Comparison of ENCODE assay signal across 21 cellular contexts in genomic region chr5:115457985-115458384, GRCh38.
DNase-seq lines count a peak whose midpoint lies in the region; ATAC-seq, FAIRE-seq and TF ChIP-seq lines count a peak whose summit lies in the region.
"Had no signal": no experiment of that assay in that cellular context is flagged by ENCODE, and none has a peak within 500 bp of the region (broad histone marks: within the 10 kb centered on the region; RNA-seq: fewer than 3 reads in every experiment).

No MANE protein-coding gene starts in this region.

- intact Hi-C loops in Calu3 (cut with micrococcal nuclease; ENCODE audit: unreplicated experiment) (no loop called here), right cardiac atrium (cut with DNase I) (no loop called here)

- H3K4me3 Mint-ChIP-seq in Calu3 (ENCODE audit: low read depth, unreplicated experiment) (no peak overlapping the region), progenitor cell of endocrine pancreas (ENCODE audit: low read depth) (no peak overlapping the region)

- no peaks in the 10 kb centered on the region for H3K4me1 Mint-ChIP-seq in Calu3 (ENCODE audit: low read depth, unreplicated experiment)
- peaks cover 1% of the 10 kb centered on the region for H3K4me1 Mint-ChIP-seq in progenitor cell of endocrine pancreas (ENCODE audit: low read depth)

- BruUV-seq in Calu3 (replicated peaks; lab: Mats Ljungman, UMichigan) = no TSS peak

- H3K36me3 Mint-ChIP-seq in Calu3 (ENCODE audit: insufficient read depth, unreplicated experiment) (no peaks in the 10 kb centered on the region), progenitor cell of endocrine pancreas (ENCODE audit: insufficient read depth) (no peaks in the 10 kb centered on the region)

- H3K4me1 ChIP-seq in right cardiac atrium (ENCODE audit: control insufficient read depth, insufficient read depth, low read length) = peaks cover 12% of the 10 kb centered on the region
- H3K4me1 ChIP-seq: BLaER1 had no signal

- no peak overlapping the region for H3K4me3 ChIP-seq in right cardiac atrium (ENCODE audit: low read length)
- H3K4me3 ChIP-seq: BLaER1, GM12878, SJCRH30 had no signal

- DNase-seq in Calu3 (peak; percentile 72), NCI-H2107 (lab: John Stamatoyannopoulos, UW) (peak; percentile 13), right cardiac atrium (peak in 2 of 3 donors; percentile 33 to 47), progenitor cell of endocrine pancreas (ENCODE audit: low spot score, unreplicated experiment) (no peak), OCI-M2 (lab: John Stamatoyannopoulos, UW; ENCODE audit: unreplicated experiment) (no peak), GM12891 (ENCODE audit: insufficient read length, low spot score) (no peak)
- DNase-seq in stimulated activated CD4-positive, alpha-beta T cell treated with anti-CD3 and anti-CD28 coated beads, Interleukin-2, amount 100 ng/mL, for 48 hours = no peak
- DNase-seq: activated CD8-positive, alpha-beta memory T cell treated with anti-CD3 and anti-CD28 coated beads for 24 hours; activated naive CD4-positive, alpha-beta T cell treated with Interleukin-2 at 50 U/mL for 16 hours; caudate nucleus; EL; KBM-7; NCI-H1694; NK-92 treated with Interleukin-12 subunit alpha and Interleukin-12 subunit beta, amount 100 ng/mL, for 24 hours; nucleus accumbens; stimulated activated CD4-positive, alpha-beta T cell treated with anti-CD3 and anti-CD28 coated beads, Interleukin-2, amount 100 ng/mL, for 24 hours had no signal

- ATAC-seq in right cardiac atrium (peak; percentile 34 to 44), HG02973 (IDR thresholded peaks at IDR 0.05; ENCODE audit: unreplicated experiment) (no peak)

- H3K9me3 Mint-ChIP-seq in Calu3 (ENCODE audit: low read depth, unreplicated experiment) = no peaks in the 10 kb centered on the region
- no peaks in the 10 kb centered on the region for H3K9me3 Mint-ChIP-seq in progenitor cell of endocrine pancreas (ENCODE audit: low read depth)

- no peaks in the 10 kb centered on the region for H3K9me3 ChIP-seq in right cardiac atrium (ENCODE audit: control insufficient read depth, low read length)
- H3K9me3 ChIP-seq: BLaER1, SJCRH30 had no signal

- no peaks in the 10 kb centered on the region for H3K27me3 ChIP-seq in right cardiac atrium (ENCODE audit: control insufficient read depth, insufficient read depth)
- H3K27me3 ChIP-seq: BLaER1, SJCRH30 had no signal

- H3K27ac ChIP-seq in right cardiac atrium (ENCODE audit: low read length) = no peak overlapping the region
- H3K27ac ChIP-seq: BLaER1, SJCRH30 had no signal

- CTCF ChIA-PET in Calu3 (lab: Charles Lee) = no interaction called here

- TF ChIP-seq CTCF in Calu3 (IDR thresholded peaks at IDR 0.05; ENCODE audit: unreplicated experiment) (no peak), progenitor cell of endocrine pancreas (IDR thresholded peaks at IDR 0.05; ENCODE audit: unreplicated experiment) (no peak)

- TF ChIP-seq POLR2A in GM12891 (IDR thresholded peaks at IDR 0.05; ENCODE audit: low read depth, low read length) = no peak

- H3K27ac Mint-ChIP-seq in Calu3 (ENCODE audit: unreplicated experiment) (no peak overlapping the region), progenitor cell of endocrine pancreas (peak overlapping the region; percentile 82)

- H3K27me3 Mint-ChIP-seq in Calu3 (ENCODE audit: unreplicated experiment) (no peaks in the 10 kb centered on the region), progenitor cell of endocrine pancreas (peaks cover 2% of the 10 kb centered on the region)

- FAIRE-seq in GM12891 (lab: Jason Lieb, UNC) = no peak
- FAIRE-seq: endometrium, GM12878 had no signal

- 49% methylated on average over 4 of the region's 4 CpGs for WGBS in right cardiac atrium

TF ChIP-seq in GM12891, 5 proteins besides CTCF, POLR2A, EP300 and RAD21:
- TF ChIP-seq PAX5 (IDR thresholded peaks at IDR 0.05; ENCODE audit: insufficient read depth, low read length, severe bottlenecking) (no peak), SPI1 (IDR thresholded peaks at IDR 0.05; ENCODE audit: low read depth, low read length) (no peak), POU2F2 (IDR thresholded peaks at IDR 0.05; ENCODE audit: low read depth, low read length) (no peak), TAF1 (IDR thresholded peaks at IDR 0.05; ENCODE audit: low read depth, low read length) (no peak), POLR2AphosphoS5 (IDR thresholded peaks at IDR 0.05; ENCODE audit: low read depth, low read length) (no peak)

Comparison
In these comparisons a context has a peak if more than half of its experiments do, and no peak if none do; other contexts are left out.
1. DNase-seq: peak in Calu3 (single experiment), NCI-H2107 (single experiment) and right cardiac atrium (2 of 3); none in progenitor cell of endocrine pancreas (single experiment), OCI-M2 (single experiment), GM12891 (single experiment) and stimulated activated CD4-positive, alpha-beta T cell treated with anti-CD3 and anti-CD28 coated beads, Interleukin-2, amount 100 ng/mL, for 48 hours (0 of 2).